8 cellular contexts compared by ENCODE assay signal in genomic region chr13:75870397-75870801, GRCh38.
DNase-seq lines count a peak whose midpoint lies in the region; ATAC-seq, FAIRE-seq and TF ChIP-seq lines count a peak whose summit lies in the region.

No MANE protein-coding gene starts in this region.

- CTCF ChIA-PET in HEK293T (lab: Yijun Ruan, JAX), result interaction anchor here (0.8 to 3.1 kb wide), 18 partner anchors 9 to 1033 kb away, joined by 3 to 26 read pairs (median 4); no protein-coding TSS in a partner anchor
- CTCF ChIA-PET in SK-N-SH (lab: Yijun Ruan, JAX), result interaction anchor here (0.6 to 4.1 kb wide), 69 partner anchors 9 to 1124 kb away, joined by 3 to 60 read pairs (median 4); no protein-coding TSS in a partner anchor

- DNase-seq in D721Med (ENCODE audit: insufficient read length, low spot score) (no peak), HEK293T (ENCODE audit: extremely low spot score) (peak; percentile 70), SK-N-SH (peak; percentile 46), cerebellum (ENCODE audit: low spot score) (peak; percentile 26), medulla oblongata (ENCODE audit: extremely low spot score) (peak; percentile 48), uterus (peak in 1 of 2 donors; percentile 17)

- H3K4me3 ChIP-seq in SK-N-SH (ENCODE audit: low read depth in 2 of 2, low read length in 1 of 2) (peak overlapping the region; percentile 38 to 48), uterus (peak overlapping the region; percentile 7 to 27)

- H3K9ac ChIP-seq in SK-N-SH, result no peak overlapping the region

- no peaks in the 10 kb centered on the region for H3K79me2 ChIP-seq in SK-N-SH (ENCODE audit: insufficient read depth)

- H2AFZ ChIP-seq in SK-N-SH (ENCODE audit: low read depth), result peak overlapping the region; percentile 87

- no peaks in the 10 kb centered on the region for H3K9me3 ChIP-seq in SK-N-SH
- H3K9me3 ChIP-seq in uterus, result no peaks in the 10 kb centered on the region

- TF ChIP-seq CTCF in D721Med (IDR thresholded peaks at IDR 0.05; ENCODE audit: insufficient read depth, missing control alignments), result peak; percentile 66
- peak; percentile 85 for TF ChIP-seq CTCF in SK-N-SH (IDR thresholded peaks at IDR 0.05)
- TF ChIP-seq CTCF in uterus (IDR thresholded peaks at IDR 0.05), result peak; percentile 57 to 68 (median 59)

- intact Hi-C loops in uterus (cut with DNase I; ENCODE audit: low total_unique reads), result loop anchor here (10.0 kb wide), 2 partner anchors 604 to 1034 kb away; no protein-coding TSS in a partner anchor

- POLR2A ChIA-PET in HEK293T (lab: Yijun Ruan, JAX) (no interaction called here), SK-N-SH (lab: Yijun Ruan, JAX) (no interaction called here)

- 21% methylated on average over 13 of the region's 13 CpGs for WGBS in SK-N-SH (ENCODE audit: low lambda C conversion rate)

- 0 out of 4 replicates have a peak, but pooled peaks cover 0 to 3% of the 10 kb centered on the region in 2 experiments for H3K4me1 ChIP-seq in SK-N-SH (ENCODE audit: control insufficient read depth in 1 of 2, insufficient read depth in 2 of 2, low read depth in 1 of 2, low read length in 1 of 2)
- no peaks in the 10 kb centered on the region for H3K4me1 ChIP-seq in uterus

- TF ChIP-seq RAD21 in SK-N-SH (IDR thresholded peaks at IDR 0.05; ENCODE audit: low read length), result peak; percentile 73

- H4K20me1 ChIP-seq in SK-N-SH (ENCODE audit: insufficient read depth), result no peaks in the 10 kb centered on the region

- FAIRE-seq in D721Med (lab: Jason Lieb, UNC), result peak; percentile 32

- ATAC-seq in HG03565 (IDR thresholded peaks at IDR 0.05; ENCODE audit: unreplicated experiment) (no peak), GM21619 (IDR thresholded peaks at IDR 0.05; ENCODE audit: unreplicated experiment) (no peak)

- H3K36me3 ChIP-seq in SK-N-SH (replicated peaks in 1 of 2; ENCODE audit: control insufficient read depth in 1 of 2, insufficient read depth in 2 of 2, low read length in 1 of 2) (no peaks in the 10 kb centered on the region), uterus (no peaks in the 10 kb centered on the region)

- H3K4me2 ChIP-seq in SK-N-SH, result peak overlapping the region; percentile 71

- no peak overlapping the region for H3K27ac ChIP-seq in SK-N-SH (ENCODE audit: low read depth in 2 of 2, low read length in 1 of 2)
- peak overlapping the region in 1 of 2 donors; percentile 58 for H3K27ac ChIP-seq in uterus

- TF ChIP-seq EP300 in SK-N-SH (IDR thresholded peaks at IDR 0.05; ENCODE audit: borderline replicate concordance in 1 of 2, low read depth in 1 of 2, low read length in 1 of 2), result no peak

- peaks cover 25% of the 10 kb centered on the region for H3F3A ChIP-seq in SK-N-SH (replicated peaks; ENCODE audit: insufficient read depth)

- no peak for TF ChIP-seq POLR2A in uterus (IDR thresholded peaks at IDR 0.05)

- no peaks in the 10 kb centered on the region for H3K27me3 ChIP-seq in SK-N-SH (ENCODE audit: insufficient read depth)
- H3K27me3 ChIP-seq in uterus, result no peaks in the 10 kb centered on the region

- H3K9me2 ChIP-seq in SK-N-SH, result no peaks in the 10 kb centered on the region

TF ChIP-seq in HEK293T, 16 proteins besides CTCF, POLR2A, EP300 and RAD21:
- TF ChIP-seq, protein P1, sequence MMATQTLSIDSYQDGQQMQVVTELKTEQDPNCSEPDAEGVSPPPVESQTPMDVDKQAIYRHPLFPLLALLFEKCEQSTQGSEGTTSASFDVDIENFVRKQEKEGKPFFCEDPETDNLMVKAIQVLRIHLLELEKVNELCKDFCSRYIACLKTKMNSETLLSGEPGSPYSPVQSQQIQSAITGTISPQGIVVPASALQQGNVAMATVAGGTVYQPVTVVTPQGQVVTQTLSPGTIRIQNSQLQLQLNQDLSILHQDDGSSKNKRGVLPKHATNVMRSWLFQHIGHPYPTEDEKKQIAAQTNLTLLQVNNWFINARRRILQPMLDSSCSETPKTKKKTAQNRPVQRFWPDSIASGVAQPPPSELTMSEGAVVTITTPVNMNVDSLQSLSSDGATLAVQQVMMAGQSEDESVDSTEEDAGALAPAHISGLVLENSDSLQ (IDR thresholded peaks at IDR 0.05), result no peak
- TF ChIP-seq L3MBTL2 (conservative IDR thresholded peaks at IDR 0.05), result 0 out of 2 replicates have a peak, but pooled peaks have one; percentile 34
TF ChIP-seq in HEK293T: peak in this region for 1.

TF ChIP-seq in SK-N-SH, 30 proteins besides CTCF, POLR2A, EP300 and RAD21:
- TF ChIP-seq FOXJ3 (CRISPR knock-in tag; IDR thresholded peaks at IDR 0.05) (no peak), TEAD4 (IDR thresholded peaks at IDR 0.05; ENCODE audit: borderline replicate concordance, insufficient read depth) (no peak), SMC3 (IDR thresholded peaks at IDR 0.05; ENCODE audit: low read depth, low read length) (peak; percentile 55)
